Comparison of ENCODE assay signal across 8 cellular contexts in genomic region chr17:51119415-51120356, GRCh38. TPM values are rescaled to one million over a fixed set of nuclear protein-coding genes. Genes with fewer than 3 reads are reported as not detected.
A peak's percentile ranks its signal among the peaks of the same experiment; 100 is the strongest.
DNase-seq lines count a peak whose midpoint lies in the region; ATAC-seq, FAIRE-seq and TF ChIP-seq lines count a peak whose summit lies in the region.

No MANE protein-coding gene starts in this region.

- FAIRE-seq in bronchial epithelial cell (lab: Jason Lieb, UNC), result no peak

- H3K27me3 Mint-ChIP-seq in IgD-negative memory B cell, result peaks cover 3% of the 10 kb centered on the region

- H3K4me1 ChIP-seq in iPS-20b (ENCODE audit: insufficient read depth, low read length) (peaks cover 3% of the 10 kb centered on the region; the same call in 1 of the 2 replicates), skeletal muscle tissue (ENCODE audit: control insufficient read depth in 3 of 3, insufficient read depth in 3 of 3, low read length in 3 of 3) (peaks cover 17 to 39% (median 23%) of the 10 kb centered on the region in 3 donors)

- peak overlapping the region; percentile 88 to 100 (median 99) for H3K27ac Mint-ChIP-seq in IgD-negative memory B cell

- H3K9ac ChIP-seq in iPS-20b (ENCODE audit: low read depth, low read length), result peak overlapping the region; percentile 88
- peak overlapping the region; percentile 94 to 100 (median 97) for H3K9ac ChIP-seq in skeletal muscle tissue (ENCODE audit: low read depth in 1 of 3, low read length in 3 of 3)

- peak; percentile 28 for TF ChIP-seq CTCF in bronchial epithelial cell (IDR thresholded peaks at IDR 0.05; ENCODE audit: insufficient read depth, low read length, severe bottlenecking)

- H3K4me3 Mint-ChIP-seq in IgD-negative memory B cell, result peak overlapping the region; percentile 91 to 100 (median 97)

- H3K27me3 ChIP-seq in bronchial epithelial cell (ENCODE audit: control insufficient read depth, insufficient read depth, low read length), result no peaks in the 10 kb centered on the region
- H3K27me3 ChIP-seq in iPS-20b (ENCODE audit: insufficient read depth, low read length), result no peaks in the 10 kb centered on the region
- no peaks in the 10 kb centered on the region for H3K27me3 ChIP-seq in skeletal muscle tissue (ENCODE audit: control insufficient read depth in 3 of 3, insufficient read depth in 3 of 3, low read length in 3 of 3)

- DNase-seq in EL (peak; percentile 47), UCSD-AML1 (lab: John Stamatoyannopoulos, UW; ENCODE audit: unreplicated experiment) (peak; percentile 38), bronchial epithelial cell (ENCODE audit: low read depth) (peak; percentile 51), COR-L47 (lab: John Stamatoyannopoulos, UW) (no peak)

- no peaks in the 10 kb centered on the region for H3K9me3 Mint-ChIP-seq in IgD-negative memory B cell

- H3K36me3 Mint-ChIP-seq in IgD-negative memory B cell, result peaks cover 2% of the 10 kb centered on the region

- peak overlapping the region; percentile 98 for H3K4me3 ChIP-seq in bronchial epithelial cell (ENCODE audit: low read depth, low read length)
- peak overlapping the region; percentile 97 for H3K4me3 ChIP-seq in iPS-20b (ENCODE audit: low read length)
- peak overlapping the region; percentile 79 to 100 (median 98) for H3K4me3 ChIP-seq in skeletal muscle tissue (ENCODE audit: low read length in 3 of 3)

- H3K27ac ChIP-seq in iPS-20b (ENCODE audit: low read length) (no peak overlapping the region), skeletal muscle tissue (ENCODE audit: low read depth, low read length) (peak overlapping the region; percentile 98)

- H3K4me1 Mint-ChIP-seq in IgD-negative memory B cell, result peaks cover 36 to 42% (median 41%) of the 10 kb centered on the region in 3 donors

- H3K36me3 ChIP-seq in bronchial epithelial cell (ENCODE audit: control insufficient read depth, insufficient read depth, low read length), result no peaks in the 10 kb centered on the region
- no peaks in the 10 kb centered on the region for H3K36me3 ChIP-seq in iPS-20b (ENCODE audit: insufficient read depth, low read depth, low read length)
- no peaks in the 10 kb centered on the region for H3K36me3 ChIP-seq in skeletal muscle tissue (ENCODE audit: control insufficient read depth in 3 of 3, insufficient read depth in 3 of 3, low read length in 3 of 3)

- peak; percentile 31 for ATAC-seq in GM21529 (IDR thresholded peaks at IDR 0.05; ENCODE audit: unreplicated experiment)

- H3K9me3 ChIP-seq in iPS-20b (ENCODE audit: insufficient read depth, low read depth, low read length), result no peaks in the 10 kb centered on the region
- H3K9me3 ChIP-seq in skeletal muscle tissue (ENCODE audit: control insufficient read depth in 3 of 3, low read length in 3 of 3), result no peaks in the 10 kb centered on the region

RNA-seq across cellular contexts. Expression of gene SPAG9, which starts 1.0 kb away (rescaled TPM):
- polyA plus RNA-seq in IgD-negative memory B cell, result 6.1 TPM
- total RNA-seq in bronchial epithelial cell, result 85.0 and 99.3 TPM in 2 replicates
- 92.9 TPM for total RNA-seq in skeletal muscle tissue

RNA-seq across cellular contexts. Expression of gene NME1, which starts 33.7 kb away (rescaled TPM):
- polyA plus RNA-seq in IgD-negative memory B cell, result 68.4 TPM
- total RNA-seq in bronchial epithelial cell (129 and 204 TPM in 2 replicates), skeletal muscle tissue (44.9 TPM)

RNA-seq across cellular contexts. Expression of gene NME2, which starts 46.5 kb away (rescaled TPM):
- 374 TPM for polyA plus RNA-seq in IgD-negative memory B cell
- total RNA-seq in bronchial epithelial cell (995 and 1,613 TPM in 2 replicates), skeletal muscle tissue (240 TPM)
